Comparison of ENCODE assay signal across 34 cellular contexts in genomic region chr2:140158259-140158658, GRCh38.
"Had no signal": no experiment of that assay in that cellular context is flagged by ENCODE, and none has a peak within 500 bp of the region (broad histone marks: within the 10 kb centered on the region; RNA-seq: fewer than 3 reads in every experiment).

No MANE protein-coding gene starts in this region.

- DNase-seq: activated effector memory CD4-positive, alpha-beta T cell treated with anti-CD3 and anti-CD28 coated beads, Interleukin-2, amount 50 U/mL, for 16 hours; activated effector memory CD4-positive, alpha-beta T cell treated with Interleukin-2 at 50 U/mL for 16 hours; activated gamma-delta T cell; activated gamma-delta T cell treated with Interleukin-2 at 50 U/mL for 16 hours; activated naive CD4-positive, alpha-beta T cell; activated naive CD4-positive, alpha-beta T cell treated with anti-CD3 and anti-CD28 coated beads for 36 hours; activated naive CD4-positive, alpha-beta T cell treated with anti-CD3 and anti-CD28 coated beads, Interleukin-2, amount 10 ng/mL, durations not matched to agents 7 days and 5 days; activated naive CD4-positive, alpha-beta T cell treated with anti-CD3 and anti-CD28 coated beads, Interleukin-2, amount 50 U/mL, for 16 hours; activated naive CD4-positive, alpha-beta T cell treated with Interleukin-2 at 50 U/mL for 16 hours; activated naive CD8-positive, alpha-beta T cell treated with anti-CD3 and anti-CD28 coated beads for 36 hours; activated naive CD8-positive, alpha-beta T cell treated with anti-CD3 and anti-CD28 coated beads, Interleukin-2, amount 10 ng/mL, durations not matched to agents 7 days and 5 days; activated naive CD8-positive, alpha-beta T cell treated with anti-CD3 and anti-CD28 coated beads, Interleukin-2, amount 50 U/mL, for 24 hours; activated T-cell treated with anti-CD3 and anti-CD28 coated beads, Interleukin-2, amount 50 U/mL, for 1 hour; activated T-cell treated with anti-CD3 and anti-CD28 coated beads, Interleukin-2, amount 50 U/mL, for 24 hours; activated T-cell treated with anti-CD3 and anti-CD28 coated beads, Interleukin-2, amount 50 U/mL, for 4 hours; activated T-cell treated with anti-CD3 and anti-CD28 coated beads, Interleukin-2, amount 50 U/mL, for 48 hours; activated T-cell treated with anti-CD3 and anti-CD28 coated beads, Interleukin-2, amount 50 U/mL, for 72 hours; adrenal gland; amniotic stem cell; amygdala; anterior cingulate cortex; aorta; body of pancreas; brain microvascular endothelial cell; caudate nucleus; central memory CD4-positive, alpha-beta T cell; cerebellar nuclear complex had no signal

- H3K27ac ChIP-seq: adrenal gland, ascending aorta, body of pancreas, brain microvascular endothelial cell, breast epithelium, cardiac muscle cell had no signal

- FAIRE-seq: astrocyte, bronchial epithelial cell had no signal

- ATAC-seq: activated naive CD4-positive, alpha-beta T cell treated with anti-CD3 and anti-CD28 coated beads, Interleukin-2, amount 50 U/mL, for 72 hours; activated naive CD8-positive, alpha-beta T cell treated with anti-CD3 and anti-CD28 coated beads, Interleukin-2, amount 50 U/mL, for 24 hours; activated T-cell treated with anti-CD3 and anti-CD28 coated beads, Interleukin-2, amount 50 U/mL, for 4 hours; activated T-cell treated with anti-CD3 and anti-CD28 coated beads, Interleukin-2, amount 50 U/mL, for 72 hours; activated T-helper 17 cell treated with anti-CD3 and anti-CD28 coated beads, Interleukin-2, amount 50 U/mL, for 72 hours; body of pancreas had no signal

- H3K27me3 ChIP-seq: adrenal gland, ascending aorta, body of pancreas, brain microvascular endothelial cell, breast epithelium, cardiac muscle cell had no signal

- H3K4me3 ChIP-seq: adrenal gland, ascending aorta, body of pancreas, breast epithelium, cardiac muscle cell had no signal

- H3K36me3 ChIP-seq: adrenal gland, ascending aorta, brain microvascular endothelial cell, breast epithelium, cardiac muscle cell had no signal

- H3K4me1 ChIP-seq: adrenal gland, ascending aorta, body of pancreas, breast epithelium had no signal

- H3K9me3 ChIP-seq: adrenal gland, ascending aorta, body of pancreas, breast epithelium had no signal
